20 cellular contexts compared by ENCODE assay signal in the genomic region with DNA sequence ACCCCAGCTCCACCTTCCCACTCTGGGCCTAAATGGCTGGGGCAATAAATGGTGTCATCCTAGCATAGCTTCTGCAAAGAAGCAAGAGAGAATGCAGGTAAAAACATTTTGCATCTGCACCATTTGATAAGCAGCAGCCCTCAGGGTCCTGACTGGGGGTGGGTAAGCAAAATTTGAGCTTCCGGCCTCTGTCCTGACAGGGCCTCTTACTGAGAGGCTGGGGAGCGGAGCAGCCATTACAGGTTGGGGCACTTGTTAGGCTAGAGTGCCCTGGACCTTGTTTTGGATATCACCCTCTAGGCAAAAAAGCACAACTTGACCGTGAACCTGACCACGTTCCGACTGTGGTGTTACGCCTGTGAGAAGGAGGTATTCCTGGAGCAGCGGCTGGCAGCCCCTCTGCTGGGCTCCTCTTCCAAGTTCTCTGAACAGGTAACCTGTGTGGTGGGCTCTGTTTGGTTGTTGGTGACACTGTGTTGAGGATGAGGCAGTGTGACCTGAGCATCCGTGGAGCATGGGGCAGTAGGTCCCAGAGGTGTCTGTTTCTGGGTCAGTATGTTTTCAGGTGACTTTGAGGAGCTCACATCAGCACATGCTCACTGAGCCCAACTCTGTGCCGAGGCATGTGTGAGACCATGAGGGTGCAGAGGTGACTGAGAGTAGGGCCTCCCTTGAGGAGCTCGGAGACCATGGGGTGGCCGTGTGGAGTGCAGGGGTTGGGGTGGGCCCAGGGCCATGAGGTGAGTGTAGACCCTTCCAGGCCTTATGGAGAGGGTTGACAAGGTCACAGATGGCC. TPM values are rescaled to one million over a fixed set of nuclear protein-coding genes. Genes with fewer than 3 reads are reported as not detected.
A peak's percentile ranks its signal among the peaks of the same experiment; 100 is the strongest.
DNase-seq lines count a peak whose midpoint lies in the region; TF ChIP-seq lines count a peak whose summit lies in the region.
"Had no signal": no experiment of that assay in that cellular context is flagged by ENCODE, and none has a peak within 500 bp of the region (broad histone marks: within the 10 kb centered on the region; RNA-seq: fewer than 3 reads in every experiment).

No MANE protein-coding gene starts in this region.

- CTCF ChIA-PET in HEK293 (lab: Yijun Ruan, JAX), result no interaction called here

- intact Hi-C loops in ascending aorta (cut with DNase I), result no loop called here

- peaks cover 0 to 59% of the 10 kb centered on the region in 2 experiments; a peak in 1 of 3 replicates for H3K36me3 ChIP-seq in HEK293 (ENCODE audit: control insufficient read depth in 2 of 2, insufficient read depth in 1 of 2, low read length in 2 of 2)
- H3K36me3 ChIP-seq in ascending aorta, result peaks cover 43 to 58% of the 10 kb centered on the region in 2 donors
- no peaks in the 10 kb centered on the region; the same call in 1 of the 2 replicates for H3K36me3 ChIP-seq in GM23248 (ENCODE audit: low read depth)

- H3K36me3 Mint-ChIP-seq in activated naive CD4-positive, alpha-beta T cell treated with anti-CD3 and anti-CD28 coated beads, Interleukin-2, amount 50 U/mL, for 24 hours, result peaks cover 20% of the 10 kb centered on the region
- H3K36me3 Mint-ChIP-seq in nephron progenitor cell (ENCODE audit: low read depth), result peaks cover 54% of the 10 kb centered on the region

- no peaks in the 10 kb centered on the region for H4K20me1 ChIP-seq in GM23248 (ENCODE audit: insufficient read depth)

- H3K79me2 ChIP-seq in GM23248 (ENCODE audit: insufficient read depth), result no peaks in the 10 kb centered on the region

- H3K4me3 ChIP-seq in HEK293 (ENCODE audit: low read depth, low read length) (no peak overlapping the region), ascending aorta (no peak overlapping the region), GM23248 (no peak overlapping the region)
- H3K4me3 ChIP-seq: GM12878, GM23338, SJSA1 had no signal

- H3K27ac ChIP-seq in HEK293 (ENCODE audit: extremely low read depth, low read depth, low read length), result no peak overlapping the region
- peak overlapping the region; percentile 75 to 80 for H3K27ac ChIP-seq in ascending aorta
- H3K27ac ChIP-seq in GM23248, result no peak overlapping the region
- H3K27ac ChIP-seq: RWPE1, SJSA1 had no signal

- H2AFZ ChIP-seq in GM23248, result no peak overlapping the region
- H2AFZ ChIP-seq: GM23338 had no signal

- no peak for DNase-seq in activated naive CD4-positive, alpha-beta T cell treated with anti-CD3 and anti-CD28 coated beads, Interleukin-2, amount 50 U/mL, for 16 hours
- DNase-seq in ascending aorta (ENCODE audit: low spot score in 2 of 2) (no peak), nephron progenitor cell (no peak), AG08396 (ENCODE audit: low spot score) (no peak), DMS 273 treated with DMSO at 0.1 percent for 48 hours (lab: John Stamatoyannopoulos, UW) (no peak), GM23248 (no peak)
- DNase-seq: ACHN, GDM1, KBM-7, NCI-H1436 treated with DMSO at 0.1 percent for 48 hours, NCI-H2029 treated with DMSO at 0.1 percent for 48 hours, NCI-H510A treated with DMSO at 0.1 percent for 48 hours, NCI-H82, PC-3 had no signal

- no peaks in the 10 kb centered on the region for H3K27me3 Mint-ChIP-seq in activated naive CD4-positive, alpha-beta T cell treated with anti-CD3 and anti-CD28 coated beads, Interleukin-2, amount 50 U/mL, for 24 hours
- H3K27me3 Mint-ChIP-seq in nephron progenitor cell (ENCODE audit: low read depth, poor library complexity), result peaks cover under 1% of the 10 kb centered on the region

- H3K9me2 ChIP-seq in GM23248 (ENCODE audit: insufficient read depth), result no peaks in the 10 kb centered on the region

- no peak overlapping the region for H3K4me3 Mint-ChIP-seq in activated naive CD4-positive, alpha-beta T cell treated with anti-CD3 and anti-CD28 coated beads, Interleukin-2, amount 50 U/mL, for 24 hours
- H3K4me3 Mint-ChIP-seq in nephron progenitor cell, result no peak overlapping the region
- H3K4me3 Mint-ChIP-seq: GM23338 had no signal

- no peaks in the 10 kb centered on the region for H3K4me1 ChIP-seq in HEK293 (ENCODE audit: control insufficient read depth, insufficient read depth, low read length)
- peaks cover 10 to 20% of the 10 kb centered on the region in 2 donors for H3K4me1 ChIP-seq in ascending aorta
- no peaks in the 10 kb centered on the region for H3K4me1 ChIP-seq in GM23248 (ENCODE audit: insufficient read depth)
- H3K4me1 ChIP-seq: SJSA1 had no signal

- TF ChIP-seq CTCF in HEK293 (tag by site-specific recombination; IDR thresholded peaks at IDR 0.05) (no peak), ascending aorta (IDR thresholded peaks at IDR 0.05) (no peak), nephron progenitor cell (IDR thresholded peaks at IDR 0.05) (no peak)

- 86 to 89% methylated on average over 11 of the region's 11 CpGs for WGBS in GM23248 (ENCODE audit: low coverage in 1 of 2, low lambda C conversion rate in 2 of 2, missing lambda C conversion rate in 2 of 2), 2 experiments

- no peak overlapping the region for H3K9ac ChIP-seq in GM23248

- no peak overlapping the region for H3K4me2 ChIP-seq in GM23248 (ENCODE audit: unreplicated experiment)
- H3K4me2 ChIP-seq: GM23338 had no signal

- H3K9me3 ChIP-seq in HEK293 (ENCODE audit: control insufficient read depth, insufficient read depth, low read depth, low read length), result no peaks in the 10 kb centered on the region
- H3K9me3 ChIP-seq in ascending aorta, result no peaks in the 10 kb centered on the region
- H3K9me3 ChIP-seq in GM23248 (ENCODE audit: low read depth), result no peaks in the 10 kb centered on the region
- H3K9me3 ChIP-seq: SJSA1 had no signal

- in situ Hi-C loops in GM23248 (cut with MboI), result no loop called here

- H3F3A ChIP-seq in GM23248 (ENCODE audit: insufficient read depth), result no peaks in the 10 kb centered on the region

- H3K9me3 Mint-ChIP-seq in activated naive CD4-positive, alpha-beta T cell treated with anti-CD3 and anti-CD28 coated beads, Interleukin-2, amount 50 U/mL, for 24 hours, result no peaks in the 10 kb centered on the region
- no peaks in the 10 kb centered on the region for H3K9me3 Mint-ChIP-seq in nephron progenitor cell
- H3K9me3 Mint-ChIP-seq: GM23338 had no signal

- no peaks in the 10 kb centered on the region for H3K27me3 ChIP-seq in ascending aorta
- no peaks in the 10 kb centered on the region for H3K27me3 ChIP-seq in GM23248 (replicated peaks; ENCODE audit: insufficient read depth)
- H3K27me3 ChIP-seq: SJSA1 had no signal

- POLR2A ChIA-PET in HEK293 (lab: Yijun Ruan, JAX), result interaction anchor here (0.6 kb wide), 1 partner anchor 192 kb away, joined by 3 read pairs; no protein-coding TSS in a partner anchor

- peaks cover 59% of the 10 kb centered on the region for H3K4me1 Mint-ChIP-seq in activated naive CD4-positive, alpha-beta T cell treated with anti-CD3 and anti-CD28 coated beads, Interleukin-2, amount 50 U/mL, for 24 hours
- H3K4me1 Mint-ChIP-seq in nephron progenitor cell, result peaks cover 13% of the 10 kb centered on the region
- H3K4me1 Mint-ChIP-seq: GM23338 had no signal

- peak overlapping the region; percentile 74 for H3K27ac Mint-ChIP-seq in activated naive CD4-positive, alpha-beta T cell treated with anti-CD3 and anti-CD28 coated beads, Interleukin-2, amount 50 U/mL, for 24 hours
- peak overlapping the region; percentile 15 for H3K27ac Mint-ChIP-seq in nephron progenitor cell
- H3K27ac Mint-ChIP-seq: GM23338 had no signal

TF ChIP-seq in HEK293, 187 proteins besides CTCF, POLR2A, EP300 and RAD21:
- peak; percentile 57 for TF ChIP-seq ZNF146 (tag by site-specific recombination; IDR thresholded peaks at IDR 0.05)
- TF ChIP-seq, protein P1, sequence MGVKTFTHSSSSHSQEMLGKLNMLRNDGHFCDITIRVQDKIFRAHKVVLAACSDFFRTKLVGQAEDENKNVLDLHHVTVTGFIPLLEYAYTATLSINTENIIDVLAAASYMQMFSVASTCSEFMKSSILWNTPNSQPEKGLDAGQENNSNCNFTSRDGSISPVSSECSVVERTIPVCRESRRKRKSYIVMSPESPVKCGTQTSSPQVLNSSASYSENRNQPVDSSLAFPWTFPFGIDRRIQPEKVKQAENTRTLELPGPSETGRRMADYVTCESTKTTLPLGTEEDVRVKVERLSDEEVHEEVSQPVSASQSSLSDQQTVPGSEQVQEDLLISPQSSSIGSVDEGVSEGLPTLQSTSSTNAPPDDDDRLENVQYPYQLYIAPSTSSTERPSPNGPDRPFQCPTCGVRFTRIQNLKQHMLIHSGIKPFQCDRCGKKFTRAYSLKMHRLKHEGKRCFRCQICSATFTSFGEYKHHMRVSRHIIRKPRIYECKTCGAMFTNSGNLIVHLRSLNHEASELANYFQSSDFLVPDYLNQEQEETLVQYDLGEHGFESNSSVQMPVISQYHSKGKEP (tag by site-specific recombination; IDR thresholded peaks at IDR 0.05), result no peak

RNA-seq across cellular contexts. Expression of a gene that starts 23.1 kb away (rescaled TPM):
- 34.0 TPM for total RNA-seq in ascending aorta
- total RNA-seq in GM23248 (2014; rRNA removed; shearing (Covaris generic)), result 7.3 and 10.3 TPM in 2 replicates
- 15.7 and 15.8 TPM in 2 replicates for polyA plus RNA-seq in GM23248 (2016; fragmentation: Nextera tagmentation; extraction: Ambion mirVana)

RNA-seq across cellular contexts. Expression of a gene that starts 23.3 kb away (rescaled TPM):
- total RNA-seq in ascending aorta, result 19.2 TPM
- 46.8 and 66.0 TPM in 2 replicates for total RNA-seq in GM23248 (2014; rRNA removed; shearing (Covaris generic))
- 79.7 and 80.7 TPM in 2 replicates for polyA plus RNA-seq in GM23248 (2016; fragmentation: Nextera tagmentation; extraction: Ambion mirVana)

RNA-seq across cellular contexts. Expression of a gene that starts 34.4 kb away (rescaled TPM):
- total RNA-seq in ascending aorta, result 67.7 TPM
- total RNA-seq in GM23248 (2014; rRNA removed; shearing (Covaris generic)), result 63.6 and 73.6 TPM in 2 replicates
- 101 and 102 TPM in 2 replicates for polyA plus RNA-seq in GM23248 (2016; fragmentation: Nextera tagmentation; extraction: Ambion mirVana)

RNA-seq across cellular contexts. Expression of a gene that starts 55.4 kb away (rescaled TPM):
- 51.7 TPM for total RNA-seq in ascending aorta
- total RNA-seq in GM23248 (2014; rRNA removed; shearing (Covaris generic)), result 47.6 and 55.1 TPM in 2 replicates
- polyA plus RNA-seq in GM23248 (2016; fragmentation: Nextera tagmentation; extraction: Ambion mirVana), result 34.5 and 37.9 TPM in 2 replicates

Comparison
In these comparisons a context has a peak if more than half of its experiments do, and no peak if none do; other contexts are left out.
1. H3K27ac ChIP-seq: peak in ascending aorta (2 of 2); none in HEK293 (single experiment) and GM23248 (single experiment).